ENCODE assay signal across 1 cellular context in the genomic region with DNA sequence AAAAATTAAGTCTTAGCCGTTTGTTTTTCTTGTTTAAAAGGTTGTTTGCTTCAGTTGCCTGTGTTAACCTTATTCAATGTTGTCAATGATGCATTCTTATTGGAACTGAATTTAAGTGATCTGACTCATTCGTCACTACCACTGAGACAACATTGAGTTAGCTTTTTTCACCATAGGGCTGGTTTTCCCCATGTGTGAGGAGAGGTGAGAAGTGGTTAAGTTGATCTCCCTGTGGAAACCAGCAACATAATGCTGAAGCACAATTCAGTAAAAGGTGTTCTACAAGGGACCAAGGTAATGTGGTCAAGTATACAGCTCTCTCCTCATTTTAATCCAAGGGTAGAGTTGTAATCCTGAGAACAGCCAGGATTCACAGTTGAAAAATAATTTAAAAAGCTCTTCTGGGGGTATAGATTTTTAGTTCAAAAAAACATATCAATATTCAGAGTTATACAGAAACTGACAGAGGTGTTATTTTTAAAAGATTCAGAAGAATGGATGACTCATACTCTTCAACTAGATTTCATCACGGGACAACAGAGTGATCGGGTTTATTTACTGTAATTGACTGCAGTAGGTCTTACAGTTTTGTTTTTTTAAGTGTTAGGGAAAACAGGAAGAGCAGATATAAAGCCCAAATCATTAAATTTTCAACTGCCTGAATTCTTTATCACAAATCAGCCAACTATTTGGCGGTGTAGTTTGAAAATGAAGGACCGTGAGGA.
TF ChIP-seq lines count a peak whose summit lies in the region.

No MANE protein-coding gene starts in this region.

TF ChIP-seq in GM23338, 12 proteins besides CTCF, POLR2A, EP300 and RAD21 (continued from another document):
- TF ChIP-seq ZNF331 (CRISPR knock-in tag; IDR thresholded peaks at IDR 0.05; ENCODE audit: low read depth) (no peak), CREB1 (CRISPR knock-in tag; IDR thresholded peaks at IDR 0.05; ENCODE audit: low read depth) (no peak)
